In genomic region chr20:433300-433975, GRCh38 we compare ENCODE assay signal across 9 cellular contexts. TPM values are rescaled to one million over a fixed set of nuclear protein-coding genes. Genes with fewer than 3 reads are reported as not detected.
DNase-seq lines count a peak whose midpoint lies in the region; ATAC-seq and TF ChIP-seq lines count a peak whose summit lies in the region.
"Had no signal": no experiment of that assay in that cellular context is flagged by ENCODE, and none has a peak within 500 bp of the region (broad histone marks: within the 10 kb centered on the region; RNA-seq: fewer than 3 reads in every experiment).

No MANE protein-coding gene starts in this region.

- H3K36me3 Mint-ChIP-seq in activated CD8-positive, alpha-beta T cell treated with anti-CD3 and anti-CD28 coated beads, Interleukin-2, amount 10 ng/mL, durations not matched to agents 7 days and 5 days (ENCODE audit: low read depth): peaks cover 78% of the 10 kb centered on the region
- peaks cover 11% of the 10 kb centered on the region for H3K36me3 Mint-ChIP-seq in memory B cell
- peaks cover 64% of the 10 kb centered on the region for H3K36me3 Mint-ChIP-seq in stimulated activated naive CD8-positive, alpha-beta T cell treated with anti-CD3 and anti-CD28 coated beads, Interleukin-15, Interleukin-2, amounts not matched to agents 100 ng/mL and 50 ng/mL, for 24 hours (ENCODE audit: low read depth)

- H3K36me3 ChIP-seq in left ventricle myocardium inferior: peaks cover 76% of the 10 kb centered on the region

- peaks cover 34% of the 10 kb centered on the region for H3K4me1 ChIP-seq in left ventricle myocardium inferior

- ATAC-seq in HG03342 (IDR thresholded peaks at IDR 0.05; ENCODE audit: unreplicated experiment) (peak; percentile 83), memory B cell (ENCODE audit: low read depth) (peak; percentile 75)
- peak; percentile 78 for ATAC-seq in activated CD8-positive, alpha-beta T cell treated with anti-CD3 and anti-CD28 coated beads, Interleukin-2, amount 10 ng/mL, durations not matched to agents 7 days and 5 days

- H3K27ac Mint-ChIP-seq in activated CD8-positive, alpha-beta T cell treated with anti-CD3 and anti-CD28 coated beads, Interleukin-2, amount 10 ng/mL, durations not matched to agents 7 days and 5 days: peak overlapping the region; percentile 85
- H3K27ac Mint-ChIP-seq in memory B cell: peak overlapping the region; percentile 97
- peak overlapping the region; percentile 96 for H3K27ac Mint-ChIP-seq in stimulated activated naive CD8-positive, alpha-beta T cell treated with anti-CD3 and anti-CD28 coated beads, Interleukin-15, Interleukin-2, amounts not matched to agents 100 ng/mL and 50 ng/mL, for 24 hours

- CTCF ChIA-PET in activated CD8-positive, alpha-beta T cell treated with anti-CD3 and anti-CD28 coated beads, Interleukin-2, amount 10 ng/mL, durations not matched to agents 7 days and 5 days (lab: Charles Lee): interaction anchor here (1.4 to 3.4 kb wide), 2 partner anchors 26 to 79 kb away, joined by 3 to 14 read pairs; no protein-coding TSS in a partner anchor

- H3K9me3 ChIP-seq in left ventricle myocardium inferior (replicated peaks): no peaks in the 10 kb centered on the region

- intact Hi-C loops in left ventricle myocardium inferior (cut with micrococcal nuclease) (no loop called here), cardiac septum (cut with DNase I) (loop anchor here (5.0 kb wide), 1 partner anchor 81 kb away; no protein-coding TSS in a partner anchor)

- no peaks in the 10 kb centered on the region for H3K27me3 Mint-ChIP-seq in activated CD8-positive, alpha-beta T cell treated with anti-CD3 and anti-CD28 coated beads, Interleukin-2, amount 10 ng/mL, durations not matched to agents 7 days and 5 days (ENCODE audit: low read depth)
- no peaks in the 10 kb centered on the region for H3K27me3 Mint-ChIP-seq in memory B cell
- no peaks in the 10 kb centered on the region for H3K27me3 Mint-ChIP-seq in stimulated activated naive CD8-positive, alpha-beta T cell treated with anti-CD3 and anti-CD28 coated beads, Interleukin-15, Interleukin-2, amounts not matched to agents 100 ng/mL and 50 ng/mL, for 24 hours

- H3K27me3 ChIP-seq in left ventricle myocardium inferior (ENCODE audit: low read depth): no peaks in the 10 kb centered on the region

- no peaks in the 10 kb centered on the region for H3K9me3 Mint-ChIP-seq in activated CD8-positive, alpha-beta T cell treated with anti-CD3 and anti-CD28 coated beads, Interleukin-2, amount 10 ng/mL, durations not matched to agents 7 days and 5 days (ENCODE audit: insufficient read depth)
- no peaks in the 10 kb centered on the region for H3K9me3 Mint-ChIP-seq in memory B cell
- no peaks in the 10 kb centered on the region for H3K9me3 Mint-ChIP-seq in stimulated activated naive CD8-positive, alpha-beta T cell treated with anti-CD3 and anti-CD28 coated beads, Interleukin-15, Interleukin-2, amounts not matched to agents 100 ng/mL and 50 ng/mL, for 24 hours

- H3K4me1 Mint-ChIP-seq in activated CD8-positive, alpha-beta T cell treated with anti-CD3 and anti-CD28 coated beads, Interleukin-2, amount 10 ng/mL, durations not matched to agents 7 days and 5 days (ENCODE audit: low read depth): peaks cover 77% of the 10 kb centered on the region
- peaks cover 23% of the 10 kb centered on the region for H3K4me1 Mint-ChIP-seq in memory B cell
- peaks cover 72% of the 10 kb centered on the region for H3K4me1 Mint-ChIP-seq in stimulated activated naive CD8-positive, alpha-beta T cell treated with anti-CD3 and anti-CD28 coated beads, Interleukin-15, Interleukin-2, amounts not matched to agents 100 ng/mL and 50 ng/mL, for 24 hours (ENCODE audit: low read depth)

- H3K4me3 Mint-ChIP-seq in activated CD8-positive, alpha-beta T cell treated with anti-CD3 and anti-CD28 coated beads, Interleukin-2, amount 10 ng/mL, durations not matched to agents 7 days and 5 days: peak overlapping the region; percentile 45
- peak overlapping the region; percentile 69 for H3K4me3 Mint-ChIP-seq in memory B cell
- peak overlapping the region; percentile 68 for H3K4me3 Mint-ChIP-seq in stimulated activated naive CD8-positive, alpha-beta T cell treated with anti-CD3 and anti-CD28 coated beads, Interleukin-15, Interleukin-2, amounts not matched to agents 100 ng/mL and 50 ng/mL, for 24 hours

- H3K27ac ChIP-seq in left ventricle myocardium inferior (replicated peaks): peak overlapping the region; percentile 31
- H3K27ac ChIP-seq: C4-2B had no signal

- TF ChIP-seq CTCF in left ventricle myocardium inferior (IDR thresholded peaks at IDR 0.05; ENCODE audit: borderline replicate concordance): no peak

- POLR2A ChIA-PET in activated CD8-positive, alpha-beta T cell treated with anti-CD3 and anti-CD28 coated beads, Interleukin-2, amount 10 ng/mL, durations not matched to agents 7 days and 5 days (lab: Charles Lee): interaction anchor here (1.2 to 1.3 kb wide), 2 partner anchors 11 to 26 kb away, joined by 3 to 8 read pairs; no protein-coding TSS in a partner anchor

- DNase-seq in left ventricle myocardium inferior (no peak), cardiac septum (ENCODE audit: low spot score) (no peak), memory B cell (ENCODE audit: low spot score in 2 of 2) (no peak), NOMO-1 treated with dmso at 0.1 percent for 144 hours (lab: John Stamatoyannopoulos, UW; ENCODE audit: unreplicated experiment) (no peak), D341Med (ENCODE audit: low spot score) (no peak)
- peak; percentile 77 for DNase-seq in activated CD8-positive, alpha-beta T cell treated with anti-CD3 and anti-CD28 coated beads, Interleukin-2, amount 10 ng/mL, durations not matched to agents 7 days and 5 days

- no peak overlapping the region for H3K4me3 ChIP-seq in left ventricle myocardium inferior

RNA-seq across cellular contexts. Expression of gene RBCK1, which starts 25.3 kb away (rescaled TPM):
- 49.7 TPM for total RNA-seq in left ventricle myocardium inferior
- total RNA-seq in cardiac septum: 44.3 TPM
- 100 to 1,000 TPM; 135 to 149 TPM for total RNA-seq in activated CD8-positive, alpha-beta T cell treated with anti-CD3 and anti-CD28 coated beads, Interleukin-2, amount 10 ng/mL, durations not matched to agents 7 days and 5 days

RNA-seq across cellular contexts. Expression of gene TBC1D20, which starts 28.9 kb away (rescaled TPM):
- total RNA-seq in left ventricle myocardium inferior: 23.0 TPM
- total RNA-seq in cardiac septum: 26.5 TPM
- 10 to 100 TPM; 30.1 to 30.7 TPM for total RNA-seq in activated CD8-positive, alpha-beta T cell treated with anti-CD3 and anti-CD28 coated beads, Interleukin-2, amount 10 ng/mL, durations not matched to agents 7 days and 5 days

RNA-seq across cellular contexts. Expression of gene TRIB3, which starts 52.9 kb away (rescaled TPM):
- total RNA-seq in left ventricle myocardium inferior (0.69 TPM), cardiac septum (1.3 TPM)
- total RNA-seq in activated CD8-positive, alpha-beta T cell treated with anti-CD3 and anti-CD28 coated beads, Interleukin-2, amount 10 ng/mL, durations not matched to agents 7 days and 5 days: 10 to 100 TPM; 32.6 to 32.8 TPM

Comparison
In these comparisons a context has a peak if more than half of its experiments do, and no peak if none do; other contexts are left out.
1. RNA of gene TRIB3, which starts 52.9 kb away (total RNA-seq): 32.6 to 32.8 TPM in activated CD8-positive, alpha-beta T cell treated with anti-CD3 and anti-CD28 coated beads, Interleukin-2, amount 10 ng/mL, durations not matched to agents 7 days and 5 days; 1.3 TPM in cardiac septum (single experiment) and 0.69 TPM in left ventricle myocardium inferior (single experiment); every median in the first group is over 10 times any median in the second.
2. Peak in every context shown above with its lines, with median percentiles within 50 percentile points of each other: ATAC-seq, H3K27ac Mint-ChIP-seq and H3K4me3 Mint-ChIP-seq.